8 cellular contexts compared by ENCODE assay signal in the genomic region with DNA sequence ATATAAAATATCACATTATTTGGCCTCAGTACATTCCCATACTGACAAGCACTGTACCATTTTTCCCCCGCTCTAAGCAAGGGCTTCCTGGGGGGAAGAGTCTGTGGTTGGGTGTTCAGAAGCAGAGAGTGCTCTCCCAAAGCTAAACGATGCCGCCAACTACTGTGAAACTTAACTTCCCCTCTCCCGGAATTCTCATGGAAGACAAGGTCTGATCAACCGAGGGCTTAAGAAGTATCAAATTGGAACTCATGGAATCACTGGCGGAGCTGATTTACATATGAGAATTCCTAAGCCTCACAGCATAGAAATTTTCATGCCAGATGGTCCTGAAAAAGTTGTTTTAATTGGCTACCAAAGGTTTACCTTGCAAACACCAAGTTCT. TPM values are rescaled to one million over a fixed set of nuclear protein-coding genes. Genes with fewer than 3 reads are reported as not detected.
DNase-seq lines count a peak whose midpoint lies in the region; ATAC-seq and TF ChIP-seq lines count a peak whose summit lies in the region.

No MANE protein-coding gene starts in this region.

- peaks cover 0 to 25% (median 18%) of the 10 kb centered on the region in 12 donors for H3K4me1 ChIP-seq in heart left ventricle

- POLR2A ChIA-PET in activated CD8-positive, alpha-beta T cell treated with anti-CD3 and anti-CD28 coated beads, Interleukin-2, amount 10 ng/mL, durations not matched to agents 7 days and 5 days (lab: Charles Lee) = interaction anchor here (0.9 kb wide), 1 partner anchor 11 kb away, joined by 3 read pairs; no protein-coding TSS in a partner anchor

- peak overlapping the region; percentile 92 for H3K4me3 Mint-ChIP-seq in activated CD8-positive, alpha-beta T cell treated with anti-CD3 and anti-CD28 coated beads, Interleukin-2, amount 10 ng/mL, durations not matched to agents 7 days and 5 days

- peak overlapping the region; percentile 35 to 97 (median 92) for H3K27ac ChIP-seq in heart left ventricle

- TF ChIP-seq POLR2A in heart left ventricle (IDR thresholded peaks at IDR 0.05) = no peak

- peaks cover 39% of the 10 kb centered on the region for H3K4me1 Mint-ChIP-seq in activated CD8-positive, alpha-beta T cell treated with anti-CD3 and anti-CD28 coated beads, Interleukin-2, amount 10 ng/mL, durations not matched to agents 7 days and 5 days (ENCODE audit: low read depth)

- H3K27me3 Mint-ChIP-seq in activated CD8-positive, alpha-beta T cell treated with anti-CD3 and anti-CD28 coated beads, Interleukin-2, amount 10 ng/mL, durations not matched to agents 7 days and 5 days (ENCODE audit: low read depth) = peaks cover 4% of the 10 kb centered on the region

- H3K27me3 ChIP-seq in heart left ventricle = no peaks in the 10 kb centered on the region

- peak overlapping the region; percentile 61 to 100 (median 94) for H3K4me3 ChIP-seq in heart left ventricle
- H3K4me3 ChIP-seq in retinal pigment epithelial cell (ENCODE audit: low read length) = peak overlapping the region; percentile 81

- 14 to 26% (median 17%) methylated on average over 6 of the region's 6 CpGs for WGBS in heart left ventricle, 4 donors

- ATAC-seq in HG03432 (IDR thresholded peaks at IDR 0.05; ENCODE audit: unreplicated experiment) (peak; percentile 22), heart left ventricle (peak in 3 of 4 donors; percentile 20 to 41 (median 34)), GM19452 (IDR thresholded peaks at IDR 0.05; ENCODE audit: unreplicated experiment) (no peak)
- ATAC-seq in activated CD8-positive, alpha-beta T cell treated with anti-CD3 and anti-CD28 coated beads, Interleukin-2, amount 10 ng/mL, durations not matched to agents 7 days and 5 days = peak; percentile 13

- H3K27ac Mint-ChIP-seq in activated CD8-positive, alpha-beta T cell treated with anti-CD3 and anti-CD28 coated beads, Interleukin-2, amount 10 ng/mL, durations not matched to agents 7 days and 5 days = peak overlapping the region; percentile 75

- intact Hi-C loops in heart left ventricle (cut with DNase I) = loop anchor here in 2 of 10 donors (5.0 to 10.0 kb wide), 2 partner anchors 148 to 150 kb away; a partner anchor contains a TSS

- H3K9me3 ChIP-seq in heart left ventricle = peaks cover 0 to 8% (median 0%) of the 10 kb centered on the region in 12 donors

- DNase-seq in NCI-H82 treated with DMSO at 0.1 percent for 48 hours (lab: John Stamatoyannopoulos, UW; ENCODE audit: unreplicated experiment) (peak; percentile 46), NCI-H82 (lab: John Stamatoyannopoulos, UW) (no peak), heart left ventricle (no peak), retinal pigment epithelial cell (ENCODE audit: low read depth) (no peak), NCI-H1436 treated with DMSO at 0.1 percent for 48 hours (lab: John Stamatoyannopoulos, UW) (no peak)
- no peak for DNase-seq in activated CD8-positive, alpha-beta T cell treated with anti-CD3 and anti-CD28 coated beads, Interleukin-2, amount 10 ng/mL, durations not matched to agents 7 days and 5 days

- H3K36me3 Mint-ChIP-seq in activated CD8-positive, alpha-beta T cell treated with anti-CD3 and anti-CD28 coated beads, Interleukin-2, amount 10 ng/mL, durations not matched to agents 7 days and 5 days (ENCODE audit: low read depth) = peaks cover 18% of the 10 kb centered on the region

- peaks cover 0 to 11% (median 4%) of the 10 kb centered on the region in 9 donors for H3K36me3 ChIP-seq in heart left ventricle

- H3K9me3 Mint-ChIP-seq in activated CD8-positive, alpha-beta T cell treated with anti-CD3 and anti-CD28 coated beads, Interleukin-2, amount 10 ng/mL, durations not matched to agents 7 days and 5 days (ENCODE audit: insufficient read depth) = peaks cover 22% of the 10 kb centered on the region

- CTCF ChIA-PET in activated CD8-positive, alpha-beta T cell treated with anti-CD3 and anti-CD28 coated beads, Interleukin-2, amount 10 ng/mL, durations not matched to agents 7 days and 5 days (lab: Charles Lee) = interaction anchor here (1.3 kb wide), 1 partner anchor 81 kb away, joined by 3 read pairs; no protein-coding TSS in a partner anchor

- TF ChIP-seq CTCF in heart left ventricle (IDR thresholded peaks at IDR 0.05) (no peak), retinal pigment epithelial cell (conservative IDR thresholded peaks at IDR 0.05; ENCODE audit: low read depth, low read length) (no peak)

RNA-seq across cellular contexts. Expression of a gene that starts 0.4 kb away (rescaled TPM):
- 10 to 100 TPM; 64.5 to 68.3 TPM for total RNA-seq in activated CD8-positive, alpha-beta T cell treated with anti-CD3 and anti-CD28 coated beads, Interleukin-2, amount 10 ng/mL, durations not matched to agents 7 days and 5 days
- total RNA-seq in heart left ventricle = 100 to 1,000 TPM in 2 of 9 donors, 10 to 100 TPM in 7; 62.7 to 117 (median 79.7) TPM
- 10 to 100 TPM; 60.1 to 86.5 TPM for polyA plus RNA-seq in heart left ventricle

RNA-seq across cellular contexts. Expression of a gene that starts 54.4 kb away (rescaled TPM):
- total RNA-seq in activated CD8-positive, alpha-beta T cell treated with anti-CD3 and anti-CD28 coated beads, Interleukin-2, amount 10 ng/mL, durations not matched to agents 7 days and 5 days = not detected
- not detected for total RNA-seq in heart left ventricle
- polyA plus RNA-seq in heart left ventricle = not detected
